In genomic region chr15:78087944-78088772, GRCh38 we compare ENCODE assay signal across 16 cellular contexts. TPM values are rescaled to one million over a fixed set of nuclear protein-coding genes. Genes with fewer than 3 reads are reported as not detected.
DNase-seq lines count a peak whose midpoint lies in the region; ATAC-seq, FAIRE-seq and TF ChIP-seq lines count a peak whose summit lies in the region.
"Had no signal": no experiment of that assay in that cellular context is flagged by ENCODE, and none has a peak within 500 bp of the region (broad histone marks: within the 10 kb centered on the region; RNA-seq: fewer than 3 reads in every experiment).

No MANE protein-coding gene starts in this region.

- no peak for FAIRE-seq in frontal cortex (lab: Jason Lieb, UNC)
- FAIRE-seq: RCC 7860, urothelium cell line had no signal

- H3K4me3 ChIP-seq in Caco-2 (ENCODE audit: low read depth, low read length), result no peak overlapping the region
- H3K4me3 ChIP-seq in Karpas-422 (ENCODE audit: low read length), result no peak overlapping the region
- H3K4me3 ChIP-seq: gastrocnemius medialis had no signal

- no peaks in the 10 kb centered on the region for H3K79me2 ChIP-seq in Karpas-422 (ENCODE audit: low read length)

- H3K4me2 ChIP-seq in Karpas-422 (ENCODE audit: low read depth, low read length, poor library complexity, severe bottlenecking), result no peak overlapping the region

- DNase-seq in Caco-2 (no peak), Karpas-422 (peak; percentile 76), germinal center (ENCODE audit: low spot score) (peak; percentile 53), dermis blood vessel endothelial cell (no peak), NCI-H1048 (lab: John Stamatoyannopoulos, UW) (no peak), frontal cortex (ENCODE audit: low spot score in 2 of 2) (no peak), NCI-H2171 (lab: John Stamatoyannopoulos, UW) (no peak)
- DNase-seq: gastrocnemius medialis, NCI-H1417, retina had no signal

- peaks cover 23% of the 10 kb centered on the region for H3K4me1 ChIP-seq in Caco-2
- H3K4me1 ChIP-seq in Karpas-422 (ENCODE audit: low read length), result peaks cover 29% of the 10 kb centered on the region

- TF ChIP-seq CTCF in Caco-2 (IDR thresholded peaks at IDR 0.05; ENCODE audit: insufficient read depth in 1 of 2, low read depth in 1 of 2, low read length in 1 of 2, severe bottlenecking in 1 of 2, unreplicated experiment in 1 of 2), result no peak

- peak overlapping the region; percentile 3; the same call in 1 of the 2 replicates for H2AFZ ChIP-seq in Karpas-422 (ENCODE audit: low read length)

- no peak overlapping the region for H3K27ac ChIP-seq in Karpas-422 (ENCODE audit: low read length)
- H3K27ac ChIP-seq: gastrocnemius medialis, HL-60 had no signal

- H3K9me3 Mint-ChIP-seq in Caco-2 (ENCODE audit: unreplicated experiment), result no peaks in the 10 kb centered on the region
- H3K9me3 Mint-ChIP-seq: activated T-helper 2 cell treated with anti-CD3 and anti-CD28 coated beads, Interferon-gamma antibody, Interleukin-2, Interleukin-4, amounts not matched to agents 10 μg/mL and 5 μg/mL and 100 μg/mL, durations not matched to agents 14 hours and 24 hours and 36 hours had no signal

- peak; percentile 74 for ATAC-seq in GM19463 (IDR thresholded peaks at IDR 0.05; ENCODE audit: unreplicated experiment)
- ATAC-seq: gastrocnemius medialis had no signal

- no peaks in the 10 kb centered on the region for H3K27me3 Mint-ChIP-seq in Caco-2 (ENCODE audit: insufficient read depth, unreplicated experiment)

- no peaks in the 10 kb centered on the region for H3K9me2 ChIP-seq in Karpas-422 (replicated peaks; ENCODE audit: insufficient read depth, low read length)

- H3K36me3 Mint-ChIP-seq in Caco-2 (ENCODE audit: insufficient read depth, unreplicated experiment), result no peaks in the 10 kb centered on the region

- BruUV-seq in Caco-2 (replicated peaks; lab: Mats Ljungman, UMichigan), result no TSS peak

- peak overlapping the region; percentile 7 for H3K27ac Mint-ChIP-seq in Caco-2 (ENCODE audit: unreplicated experiment)
- H3K27ac Mint-ChIP-seq: activated T-helper 2 cell treated with anti-CD3 and anti-CD28 coated beads, Interferon-gamma antibody, Interleukin-2, Interleukin-4, amounts not matched to agents 10 μg/mL and 5 μg/mL and 100 μg/mL, durations not matched to agents 14 hours and 24 hours and 36 hours had no signal

- peak overlapping the region; percentile 6; the same call in 1 of the 2 replicates for H3K9ac ChIP-seq in Karpas-422 (ENCODE audit: low read length)

- no peaks in the 10 kb centered on the region for H3K36me3 ChIP-seq in Caco-2 (ENCODE audit: control insufficient read depth, insufficient read depth, low read length)
- no peaks in the 10 kb centered on the region for H3K36me3 ChIP-seq in Karpas-422 (ENCODE audit: insufficient read depth, low read length)
- H3K36me3 ChIP-seq: gastrocnemius medialis had no signal

- no peaks in the 10 kb centered on the region for H3K4me1 Mint-ChIP-seq in Caco-2 (ENCODE audit: low read depth, unreplicated experiment)

- no peaks in the 10 kb centered on the region for H4K20me1 ChIP-seq in Karpas-422 (ENCODE audit: insufficient read depth, low read depth, low read length)

- H3K9me3 ChIP-seq in Caco-2 (no peaks in the 10 kb centered on the region), Karpas-422 (ENCODE audit: low read length) (no peaks in the 10 kb centered on the region)
- H3K9me3 ChIP-seq: gastrocnemius medialis had no signal

- intact Hi-C loops in Caco-2 (cut with micrococcal nuclease; ENCODE audit: unreplicated experiment), result loop anchor here (1.0 kb wide), 1 partner anchor 11 kb away; the partner anchor contains the start of gene TBC1D2B

- CTCF ChIA-PET in Caco-2 (lab: Charles Lee), result interaction anchor here (0.6 to 1.0 kb wide), 2 partner anchors 20 to 108 kb away, joined by 3 to 9 read pairs; no protein-coding TSS in a partner anchor

- H3K4me3 Mint-ChIP-seq in Caco-2 (ENCODE audit: unreplicated experiment), result peak overlapping the region; percentile 5

- POLR2A ChIA-PET in Caco-2 (lab: Charles Lee), result no interaction called here

- H3K27me3 ChIP-seq in Caco-2 (replicated peaks; ENCODE audit: control insufficient read depth, insufficient read depth, low read length) (no peaks in the 10 kb centered on the region), Karpas-422 (ENCODE audit: low read length) (no peaks in the 10 kb centered on the region)
- H3K27me3 ChIP-seq: gastrocnemius medialis had no signal

RNA-seq across cellular contexts. Expression of gene SH2D7, which starts 4.2 kb away (rescaled TPM):
- total RNA-seq in Caco-2 (2022) (not detected in 2 replicates), dermis blood vessel endothelial cell (not detected in 2 replicates), frontal cortex (not detected)
- not detected in 2 replicates for total RNA-seq in Karpas-422 (2014; rRNA removed; shearing (Covaris generic); ENCODE audit: low replicate concordance)
- total RNA-seq: activated T-helper 2 cell treated with anti-CD3 and anti-CD28 coated beads, Interferon-gamma antibody, Interleukin-2, Interleukin-4, amounts not matched to agents 10 μg/mL and 5 μg/mL and 100 μg/mL, durations not matched to agents 14 hours and 24 hours and 36 hours; gastrocnemius medialis; H4 had no signal

RNA-seq across cellular contexts. Expression of gene TBC1D2B, which starts 10.6 kb away (rescaled TPM):
- total RNA-seq in Caco-2 (2022) (18.3 and 19.1 TPM in 2 replicates), dermis blood vessel endothelial cell (26.2 and 43.8 TPM in 2 replicates), frontal cortex (10.6 TPM)
- total RNA-seq in Karpas-422 (2014; rRNA removed; shearing (Covaris generic); ENCODE audit: low replicate concordance), result 20.1 and 38.9 TPM in 2 replicates

RNA-seq across cellular contexts. Expression of gene CIB2, which starts 43.1 kb away (rescaled TPM):
- total RNA-seq in Caco-2 (2022), result 0.67 and 0.75 TPM in 2 replicates
- 1.1 and 4.4 TPM in 2 replicates for total RNA-seq in Karpas-422 (2014; rRNA removed; shearing (Covaris generic); ENCODE audit: low replicate concordance)
- total RNA-seq in dermis blood vessel endothelial cell, result 1.5 and 2.5 TPM in 2 replicates
- total RNA-seq in frontal cortex, result 25.7 TPM

Comparison
In these comparisons a context has a peak if more than half of its experiments do, and no peak if none do; other contexts are left out.
1. DNase-seq: peak in Karpas-422 (single experiment) and germinal center (single experiment); none in Caco-2 (0 of 2), dermis blood vessel endothelial cell (single experiment), NCI-H1048 (single experiment), frontal cortex (0 of 2) and NCI-H2171 (single experiment).